Comparison of ENCODE assay signal across 7 cellular contexts in the genomic region with DNA sequence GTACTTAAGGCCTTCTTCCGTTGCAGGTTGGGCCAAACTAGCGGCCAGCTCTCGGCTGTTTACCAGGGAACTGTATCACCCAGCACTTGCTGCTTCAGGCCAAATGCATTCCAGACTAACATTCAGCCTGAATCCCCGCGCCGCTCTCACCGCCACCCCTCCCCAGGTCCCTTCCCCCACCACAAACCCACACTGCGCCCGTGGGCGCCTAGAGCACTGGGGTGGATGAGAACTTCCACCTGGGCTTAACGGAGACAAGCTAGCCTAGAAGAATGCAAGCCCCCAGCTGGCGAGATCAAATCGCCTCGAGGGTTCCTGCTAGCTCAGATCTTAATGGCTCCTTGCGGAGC.
DNase-seq lines count a peak whose midpoint lies in the region; ATAC-seq and TF ChIP-seq lines count a peak whose summit lies in the region.

No MANE protein-coding gene starts in this region.

- no peaks in the 10 kb centered on the region for H3K36me3 Mint-ChIP-seq in stimulated activated naive CD8-positive, alpha-beta T cell treated with anti-CD3 and anti-CD28 coated beads, Interleukin-15, Interleukin-2, amounts not matched to agents 100 ng/mL and 50 ng/mL, for 24 hours (ENCODE audit: low read depth)

- peak overlapping the region; percentile 81 for H3K4me3 ChIP-seq in NB4 (ENCODE audit: low read depth, low read length)
- peak overlapping the region; percentile 76 to 88 for H3K4me3 ChIP-seq in cardiac fibroblast (replicated peaks in 1 of 2; ENCODE audit: low read depth in 2 of 2, low read length in 2 of 2)

- H3K27me3 Mint-ChIP-seq in stimulated activated naive CD8-positive, alpha-beta T cell treated with anti-CD3 and anti-CD28 coated beads, Interleukin-15, Interleukin-2, amounts not matched to agents 100 ng/mL and 50 ng/mL, for 24 hours = no peaks in the 10 kb centered on the region

- peaks cover 25% of the 10 kb centered on the region for H3K4me1 Mint-ChIP-seq in stimulated activated naive CD8-positive, alpha-beta T cell treated with anti-CD3 and anti-CD28 coated beads, Interleukin-15, Interleukin-2, amounts not matched to agents 100 ng/mL and 50 ng/mL, for 24 hours (ENCODE audit: low read depth)

- in situ Hi-C loops in GM13977 (cut with MboI; ENCODE audit: low pct_unique_long_range_greater_than_20kb, low sequenced_read_pairs, unreplicated experiment) = no loop called here

- peak; percentile 11 for ATAC-seq in GM18520 (IDR thresholded peaks at IDR 0.05; ENCODE audit: unreplicated experiment)

- peak overlapping the region; percentile 95 for H3K27ac Mint-ChIP-seq in stimulated activated naive CD8-positive, alpha-beta T cell treated with anti-CD3 and anti-CD28 coated beads, Interleukin-15, Interleukin-2, amounts not matched to agents 100 ng/mL and 50 ng/mL, for 24 hours

- no peaks in the 10 kb centered on the region for H3K9me3 Mint-ChIP-seq in stimulated activated naive CD8-positive, alpha-beta T cell treated with anti-CD3 and anti-CD28 coated beads, Interleukin-15, Interleukin-2, amounts not matched to agents 100 ng/mL and 50 ng/mL, for 24 hours

- no peak for TF ChIP-seq CTCF in NB4 (IDR thresholded peaks at IDR 0.05; ENCODE audit: low read depth, low read length)
- no peak for TF ChIP-seq CTCF in cardiac fibroblast (IDR thresholded peaks at IDR 0.05; ENCODE audit: low read depth, low read length)
- TF ChIP-seq CTCF in GM13977 (IDR thresholded peaks at IDR 0.05; ENCODE audit: extremely low read depth, insufficient read depth, missing control alignments) = no peak

- TF ChIP-seq POLR2A in NB4 (IDR thresholded peaks at IDR 0.05; ENCODE audit: extremely low read depth, insufficient read length) = no peak

- no peaks in the 10 kb centered on the region for H3K27me3 ChIP-seq in layer of hippocampus (ENCODE audit: control insufficient read depth, insufficient read depth, low read length)

- DNase-seq in NB4 (ENCODE audit: low read depth) = no peak
- peak; percentile 65 to 70 for DNase-seq in cardiac fibroblast (ENCODE audit: low read depth in 2 of 2)
- DNase-seq in GM13977 (ENCODE audit: low spot score) = no peak
- no peak for DNase-seq in KG1 (lab: John Stamatoyannopoulos, UW)

- peak overlapping the region; percentile 95 for H3K4me3 Mint-ChIP-seq in stimulated activated naive CD8-positive, alpha-beta T cell treated with anti-CD3 and anti-CD28 coated beads, Interleukin-15, Interleukin-2, amounts not matched to agents 100 ng/mL and 50 ng/mL, for 24 hours

- peak overlapping the region; percentile 90 for H3K27ac ChIP-seq in layer of hippocampus (ENCODE audit: low read depth, low read length)

Comparison
In these comparisons a context has a peak if more than half of its experiments do, and no peak if none do; other contexts are left out.
1. DNase-seq: peak in cardiac fibroblast (2 of 2); none in NB4 (single experiment), GM13977 (single experiment) and KG1 (single experiment).